9 cellular contexts compared by ENCODE assay signal in genomic region chr17:1606352-1606985, GRCh38. TPM values are rescaled to one million over a fixed set of nuclear protein-coding genes. Genes with fewer than 3 reads are reported as not detected.
DNase-seq lines count a peak whose midpoint lies in the region; ATAC-seq and TF ChIP-seq lines count a peak whose summit lies in the region.
"Had no signal": no experiment of that assay in that cellular context is flagged by ENCODE, and none has a peak within 500 bp of the region (broad histone marks: within the 10 kb centered on the region; RNA-seq: fewer than 3 reads in every experiment).

No MANE protein-coding gene starts in this region.

- no peak overlapping the region for H3K4me3 ChIP-seq in right atrium auricular region
- H3K4me3 ChIP-seq: SJSA1 had no signal

- no peaks in the 10 kb centered on the region for H3K36me3 ChIP-seq in right atrium auricular region
- H3K36me3 ChIP-seq: SJSA1 had no signal

- no peaks in the 10 kb centered on the region for H3K27me3 ChIP-seq in right atrium auricular region
- H3K27me3 ChIP-seq: SJSA1 had no signal

- POLR2A ChIA-PET in activated CD4-positive, alpha-beta T cell treated with anti-CD3 and anti-CD28 coated beads for 36 hours (lab: Charles Lee): no interaction called here

- no peaks in the 10 kb centered on the region for H3K27me3 Mint-ChIP-seq in activated CD4-positive, alpha-beta T cell treated with anti-CD3 and anti-CD28 coated beads for 36 hours
- H3K27me3 Mint-ChIP-seq in glutamatergic neuron (ENCODE audit: unreplicated experiment): peaks cover 1% of the 10 kb centered on the region

- peak; percentile 67 for DNase-seq in activated CD4-positive, alpha-beta T cell treated with anti-CD3 and anti-CD28 coated beads for 36 hours
- DNase-seq in activated CD4-positive, alpha-beta T cell treated with anti-CD3 and anti-CD28 coated beads for 1 hour: no peak
- DNase-seq in right atrium auricular region (ENCODE audit: low spot score) (no peak), NCI-H2107 (lab: John Stamatoyannopoulos, UW) (no peak), glutamatergic neuron (no peak), NCI-H524 (lab: John Stamatoyannopoulos, UW) (no peak)
- DNase-seq in stimulated activated CD4-positive, alpha-beta T cell treated with anti-CD3 and anti-CD28 coated beads, Interleukin-4, amount 100 ng/mL, for 1 hour: peak; percentile 28

- peaks cover 4% of the 10 kb centered on the region for H3K9me3 Mint-ChIP-seq in activated CD4-positive, alpha-beta T cell treated with anti-CD3 and anti-CD28 coated beads for 36 hours (ENCODE audit: low read depth)
- peaks cover 2% of the 10 kb centered on the region for H3K9me3 Mint-ChIP-seq in glutamatergic neuron (ENCODE audit: unreplicated experiment)

- peak overlapping the region; percentile 21 for H3K4me3 Mint-ChIP-seq in activated CD4-positive, alpha-beta T cell treated with anti-CD3 and anti-CD28 coated beads for 36 hours
- no peak overlapping the region for H3K4me3 Mint-ChIP-seq in glutamatergic neuron (ENCODE audit: unreplicated experiment)

- CTCF ChIA-PET in activated CD4-positive, alpha-beta T cell treated with anti-CD3 and anti-CD28 coated beads for 36 hours (lab: Charles Lee): interaction anchor here (0.6 to 0.8 kb wide), 2 partner anchors 9 to 22 kb away, joined by 3 read pairs; no protein-coding TSS in a partner anchor

- H3K4me1 ChIP-seq in right atrium auricular region: no peaks in the 10 kb centered on the region
- H3K4me1 ChIP-seq: SJSA1 had no signal

- ATAC-seq in activated CD4-positive, alpha-beta T cell treated with anti-CD3 and anti-CD28 coated beads for 36 hours: no peak
- peak; percentile 6 for ATAC-seq in HG03095 (IDR thresholded peaks at IDR 0.05; ENCODE audit: unreplicated experiment)

- TF ChIP-seq CTCF in right atrium auricular region (IDR thresholded peaks at IDR 0.05) (no peak), glutamatergic neuron (IDR thresholded peaks at IDR 0.05; ENCODE audit: partially characterized antibody, unreplicated experiment) (no peak)

- H3K9me3 ChIP-seq in right atrium auricular region: no peaks in the 10 kb centered on the region
- H3K9me3 ChIP-seq: SJSA1 had no signal

- intact Hi-C loops in activated CD4-positive, alpha-beta T cell treated with anti-CD3 and anti-CD28 coated beads for 36 hours (cut with DNase I, micrococcal nuclease): loop anchor here (2.0 to 5.0 kb wide), 2 partner anchors 39 to 40 kb away; no protein-coding TSS in a partner anchor

- peak overlapping the region; percentile 85 for H3K27ac Mint-ChIP-seq in activated CD4-positive, alpha-beta T cell treated with anti-CD3 and anti-CD28 coated beads for 36 hours
- H3K27ac Mint-ChIP-seq in glutamatergic neuron (ENCODE audit: unreplicated experiment): no peak overlapping the region

- peaks cover 1% of the 10 kb centered on the region for H3K36me3 Mint-ChIP-seq in activated CD4-positive, alpha-beta T cell treated with anti-CD3 and anti-CD28 coated beads for 36 hours (ENCODE audit: low read depth)
- peaks cover 6% of the 10 kb centered on the region for H3K36me3 Mint-ChIP-seq in glutamatergic neuron (ENCODE audit: unreplicated experiment)

- H3K4me1 Mint-ChIP-seq in activated CD4-positive, alpha-beta T cell treated with anti-CD3 and anti-CD28 coated beads for 36 hours: peaks cover 25% of the 10 kb centered on the region
- no peaks in the 10 kb centered on the region for H3K4me1 Mint-ChIP-seq in glutamatergic neuron (ENCODE audit: low read depth, unreplicated experiment)

- peak overlapping the region; percentile 21 to 43 for H3K27ac ChIP-seq in right atrium auricular region
- H3K27ac ChIP-seq: SJSA1 had no signal

RNA-seq across cellular contexts. Expression of gene SLC43A2, which starts 22.2 kb away (rescaled TPM):
- total RNA-seq in activated CD4-positive, alpha-beta T cell treated with anti-CD3 and anti-CD28 coated beads for 36 hours: 1 to 10 TPM in 1 of 2 experiments, under 1 TPM in 1; 0.76 to 1.1 TPM
- total RNA-seq in right atrium auricular region (1 to 10 TPM; 3.6 to 9.8 TPM), glutamatergic neuron (ENCODE audit: unreplicated experiment) (31.3 TPM)

RNA-seq across cellular contexts. Expression of gene SCARF1, which starts 39.1 kb away (rescaled TPM):
- total RNA-seq in activated CD4-positive, alpha-beta T cell treated with anti-CD3 and anti-CD28 coated beads for 36 hours: 1 to 10 TPM in 1 of 2 experiments, under 1 TPM in 1; 0.98 to 1.2 TPM
- 10 to 100 TPM in 1 of 2 donors, 1 to 10 TPM in 1; 8.6 to 14.8 TPM for total RNA-seq in right atrium auricular region
- total RNA-seq in glutamatergic neuron (ENCODE audit: unreplicated experiment): 4.0 TPM

RNA-seq across cellular contexts. Expression of gene RILP, which starts 43.2 kb away (rescaled TPM):
- total RNA-seq in activated CD4-positive, alpha-beta T cell treated with anti-CD3 and anti-CD28 coated beads for 36 hours: 1 to 10 TPM; 2.1 to 2.6 TPM
- total RNA-seq in right atrium auricular region (10 to 100 TPM; 38.6 to 60.7 TPM), glutamatergic neuron (ENCODE audit: unreplicated experiment) (4.2 TPM)

RNA-seq across cellular contexts. Expression of gene PITPNA, which starts 43.9 kb away (rescaled TPM):
- 10 to 100 TPM; 43.8 to 44.0 TPM for total RNA-seq in activated CD4-positive, alpha-beta T cell treated with anti-CD3 and anti-CD28 coated beads for 36 hours
- total RNA-seq in right atrium auricular region (10 to 100 TPM; 35.1 to 39.6 TPM), glutamatergic neuron (ENCODE audit: unreplicated experiment) (65.5 TPM)

Comparison
In these comparisons a context has a peak if more than half of its experiments do, and no peak if none do; other contexts are left out.
1. DNase-seq: peak in activated CD4-positive, alpha-beta T cell treated with anti-CD3 and anti-CD28 coated beads for 36 hours (single experiment) and stimulated activated CD4-positive, alpha-beta T cell treated with anti-CD3 and anti-CD28 coated beads, Interleukin-4, amount 100 ng/mL, for 1 hour (single experiment); none in activated CD4-positive, alpha-beta T cell treated with anti-CD3 and anti-CD28 coated beads for 1 hour (single experiment), right atrium auricular region (single experiment), NCI-H2107 (single experiment), glutamatergic neuron (single experiment) and NCI-H524 (0 of 2).